8 cellular contexts compared by ENCODE assay signal in genomic region chr1:46613661-46614603, GRCh38. TPM values are rescaled to one million over a fixed set of nuclear protein-coding genes. Genes with fewer than 3 reads are reported as not detected.
A peak's percentile ranks its signal among the peaks of the same experiment; 100 is the strongest.
DNase-seq lines count a peak whose midpoint lies in the region; ATAC-seq and TF ChIP-seq lines count a peak whose summit lies in the region.

No MANE protein-coding gene starts in this region.

- peaks cover 52% of the 10 kb centered on the region for H3K4me1 Mint-ChIP-seq in activated T-cell treated with anti-CD3 and anti-CD28 coated beads, Interleukin-2, amount 50 U/mL, for 72 hours (ENCODE audit: low read depth)
- H3K4me1 Mint-ChIP-seq in naive thymus-derived CD8-positive, alpha-beta T cell, result peaks cover 31 to 71% (median 69%) of the 10 kb centered on the region in 4 donors

- TF ChIP-seq POLR2A in vagina (IDR thresholded peaks at IDR 0.05), result no peak

- no peak overlapping the region for H3K27ac Mint-ChIP-seq in activated T-cell treated with anti-CD3 and anti-CD28 coated beads, Interleukin-2, amount 50 U/mL, for 72 hours
- H3K27ac Mint-ChIP-seq in naive thymus-derived CD8-positive, alpha-beta T cell, result peak overlapping the region in 9 of 10 donors; percentile 15 to 95 (median 78)

- H3K36me3 Mint-ChIP-seq in activated T-cell treated with anti-CD3 and anti-CD28 coated beads, Interleukin-2, amount 50 U/mL, for 72 hours (ENCODE audit: insufficient read depth in 2 of 2), result peaks cover 0 to 2% of the 10 kb centered on the region in 2 donors
- peaks cover 0 to 35% (median 12%) of the 10 kb centered on the region in 3 donors for H3K36me3 Mint-ChIP-seq in naive thymus-derived CD8-positive, alpha-beta T cell

- peak overlapping the region; percentile 15 for H3K4me3 Mint-ChIP-seq in activated T-cell treated with anti-CD3 and anti-CD28 coated beads, Interleukin-2, amount 50 U/mL, for 72 hours
- peak overlapping the region; percentile 46 to 97 (median 80) for H3K4me3 Mint-ChIP-seq in naive thymus-derived CD8-positive, alpha-beta T cell

- no peaks in the 10 kb centered on the region for H3K9me3 Mint-ChIP-seq in activated T-cell treated with anti-CD3 and anti-CD28 coated beads, Interleukin-2, amount 50 U/mL, for 72 hours
- H3K9me3 Mint-ChIP-seq in naive thymus-derived CD8-positive, alpha-beta T cell, result no peaks in the 10 kb centered on the region

- DNase-seq in NCI-H1694 treated with DMSO at 0.1 percent for 48 hours (lab: John Stamatoyannopoulos, UW) (peak; percentile 85), fibroblast of gingiva (ENCODE audit: low read depth) (peak; percentile 83), vagina (ENCODE audit: extremely low spot score in 2 of 2) (no peak), DMS153 (lab: John Stamatoyannopoulos, UW) (no peak)
- peak; percentile 23 to 25 for DNase-seq in activated T-cell treated with anti-CD3 and anti-CD28 coated beads, Interleukin-2, amount 50 U/mL, for 72 hours
- peak in 7 of 10 donors; percentile 13 to 33 (median 23) for DNase-seq in naive thymus-derived CD8-positive, alpha-beta T cell

- H3K4me2 ChIP-seq in BLaER1 treated with 17β-estradiol and CSF1 and Interleukin-3, amounts not matched to agents 10 nM and 100 nM, result peak overlapping the region; percentile 84 to 99 (median 96)

- ATAC-seq in GM21529 (IDR thresholded peaks at IDR 0.05; ENCODE audit: unreplicated experiment), result peak; percentile 41
- ATAC-seq in activated T-cell treated with anti-CD3 and anti-CD28 coated beads, Interleukin-2, amount 50 U/mL, for 72 hours (replicated peaks in 1 of 2), result no peak
- peak; percentile 32 to 39 for ATAC-seq in naive thymus-derived CD8-positive, alpha-beta T cell

- peaks cover 72 to 88% (median 76%) of the 10 kb centered on the region in 10 experiments for H3K4me1 ChIP-seq in BLaER1 treated with 17β-estradiol and CSF1 and Interleukin-3, amounts not matched to agents 10 nM and 100 nM
- H3K4me1 ChIP-seq in vagina, result peaks cover 65% of the 10 kb centered on the region

- H3K36me3 ChIP-seq in BLaER1 treated with 17β-estradiol and CSF1 and Interleukin-3, amounts not matched to agents 10 nM and 100 nM, result peaks cover 9 to 42% (median 31%) of the 10 kb centered on the region in 11 experiments; a peak in 21 of 22 replicates
- H3K36me3 ChIP-seq in vagina, result peaks cover 0 to 10% of the 10 kb centered on the region in 2 donors

- peak overlapping the region in 10 of 11 experiments; percentile 38 to 87 (median 62); a peak in 19 of 22 replicates for H3K27ac ChIP-seq in BLaER1 treated with 17β-estradiol and CSF1 and Interleukin-3, amounts not matched to agents 10 nM and 100 nM
- peak overlapping the region; percentile 92 for H3K27ac ChIP-seq in vagina

- no peak for TF ChIP-seq CTCF in vagina (IDR thresholded peaks at IDR 0.05)

- no peaks in the 10 kb centered on the region for H3K27me3 ChIP-seq in BLaER1 treated with 17β-estradiol and CSF1 and Interleukin-3, amounts not matched to agents 10 nM and 100 nM
- no peaks in the 10 kb centered on the region for H3K27me3 ChIP-seq in vagina

- H4K20me1 ChIP-seq in BLaER1 treated with 17β-estradiol and CSF1 and Interleukin-3, amounts not matched to agents 10 nM and 100 nM, result peaks cover 0 to 51% (median 15%) of the 10 kb centered on the region in 11 experiments; a peak in 11 of 22 replicates

- intact Hi-C loops in vagina (cut with DNase I), result loop anchor here (10.0 kb wide), 1 partner anchor 111 kb away; no protein-coding TSS in a partner anchor

- POLR2A ChIA-PET in naive thymus-derived CD8-positive, alpha-beta T cell (lab: Charles Lee), result interaction anchor here (0.6 to 8.3 kb wide), 2 partner anchors 9 to 78 kb away, joined by 8 to 122 read pairs; partner anchors contain the start of gene MKNK1

- H3K9me3 ChIP-seq in BLaER1 treated with 17β-estradiol and CSF1 and Interleukin-3, amounts not matched to agents 10 nM and 100 nM (replicated peaks in 1 of 11), result no peaks in the 10 kb centered on the region
- no peaks in the 10 kb centered on the region for H3K9me3 ChIP-seq in vagina

- H3K9ac ChIP-seq in BLaER1 treated with 17β-estradiol and CSF1 and Interleukin-3, amounts not matched to agents 10 nM and 100 nM, result peak overlapping the region; percentile 14 to 95 (median 59); a peak in 18 of 22 replicates

- peak overlapping the region in 8 of 10 experiments; percentile 24 to 85 (median 51); a peak in 13 of 20 replicates for H3K4me3 ChIP-seq in BLaER1 treated with 17β-estradiol and CSF1 and Interleukin-3, amounts not matched to agents 10 nM and 100 nM
- H3K4me3 ChIP-seq in vagina, result peak overlapping the region; percentile 28 to 32

- no peaks in the 10 kb centered on the region for H3K27me3 Mint-ChIP-seq in activated T-cell treated with anti-CD3 and anti-CD28 coated beads, Interleukin-2, amount 50 U/mL, for 72 hours (ENCODE audit: low read depth)
- H3K27me3 Mint-ChIP-seq in naive thymus-derived CD8-positive, alpha-beta T cell, result no peaks in the 10 kb centered on the region

RNA-seq across cellular contexts. Expression of gene MOB3C, which starts 2.7 kb away (rescaled TPM):
- 10 to 100 TPM; 13.3 to 13.7 TPM for total RNA-seq in activated T-cell treated with anti-CD3 and anti-CD28 coated beads, Interleukin-2, amount 50 U/mL, for 72 hours
- 10 to 100 TPM; 24.3 to 24.7 TPM for total RNA-seq in naive thymus-derived CD8-positive, alpha-beta T cell
- 10 to 100 TPM in 1 of 3 donors, 1 to 10 TPM in 2; 8.3 to 17.5 (median 8.4) TPM for polyA plus RNA-seq in naive thymus-derived CD8-positive, alpha-beta T cell
- total RNA-seq in vagina, result 33.9 TPM

RNA-seq across cellular contexts. Expression of gene MKNK1, which starts 9.9 kb away (rescaled TPM):
- total RNA-seq in activated T-cell treated with anti-CD3 and anti-CD28 coated beads, Interleukin-2, amount 50 U/mL, for 72 hours, result 10 to 100 TPM; 35.5 to 37.5 TPM
- 10 to 100 TPM; 51.4 to 56.3 TPM for total RNA-seq in naive thymus-derived CD8-positive, alpha-beta T cell
- polyA plus RNA-seq in naive thymus-derived CD8-positive, alpha-beta T cell, result 10 to 100 TPM; 17.6 to 19.7 (median 18.7) TPM
- total RNA-seq in vagina, result 55.5 TPM

RNA-seq across cellular contexts. Expression of gene ATPAF1, which starts 54.2 kb away (rescaled TPM):
- total RNA-seq in activated T-cell treated with anti-CD3 and anti-CD28 coated beads, Interleukin-2, amount 50 U/mL, for 72 hours, result 10 to 100 TPM; 45.7 to 47.5 TPM
- total RNA-seq in naive thymus-derived CD8-positive, alpha-beta T cell, result 10 to 100 TPM; 27.8 to 33.9 TPM
- polyA plus RNA-seq in naive thymus-derived CD8-positive, alpha-beta T cell, result 10 to 100 TPM; 66.4 to 68.0 (median 66.7) TPM
- total RNA-seq in vagina, result 37.1 TPM

RNA-seq across cellular contexts. Expression of gene TEX38, which starts 57.7 kb away (rescaled TPM):
- under 1 TPM in 1 of 2 donors, not detected in 1; 0.65 TPM for total RNA-seq in activated T-cell treated with anti-CD3 and anti-CD28 coated beads, Interleukin-2, amount 50 U/mL, for 72 hours
- total RNA-seq in naive thymus-derived CD8-positive, alpha-beta T cell, result not detected
- polyA plus RNA-seq in naive thymus-derived CD8-positive, alpha-beta T cell, result not detected
- total RNA-seq in vagina, result not detected

Comparison
In these comparisons a context has a peak if more than half of its experiments do, and no peak if none do; other contexts are left out.
1. ATAC-seq: peak in GM21529 (single experiment) and naive thymus-derived CD8-positive, alpha-beta T cell (2 of 2); none in activated T-cell treated with anti-CD3 and anti-CD28 coated beads, Interleukin-2, amount 50 U/mL, for 72 hours (0 of 2).
2. DNase-seq: peak in NCI-H1694 treated with DMSO at 0.1 percent for 48 hours (single experiment), activated T-cell treated with anti-CD3 and anti-CD28 coated beads, Interleukin-2, amount 50 U/mL, for 72 hours (2 of 2), fibroblast of gingiva (single experiment) and naive thymus-derived CD8-positive, alpha-beta T cell (7 of 10); none in vagina (0 of 2) and DMS153 (single experiment).